35 cellular contexts compared by ENCODE assay signal in the genomic region with DNA sequence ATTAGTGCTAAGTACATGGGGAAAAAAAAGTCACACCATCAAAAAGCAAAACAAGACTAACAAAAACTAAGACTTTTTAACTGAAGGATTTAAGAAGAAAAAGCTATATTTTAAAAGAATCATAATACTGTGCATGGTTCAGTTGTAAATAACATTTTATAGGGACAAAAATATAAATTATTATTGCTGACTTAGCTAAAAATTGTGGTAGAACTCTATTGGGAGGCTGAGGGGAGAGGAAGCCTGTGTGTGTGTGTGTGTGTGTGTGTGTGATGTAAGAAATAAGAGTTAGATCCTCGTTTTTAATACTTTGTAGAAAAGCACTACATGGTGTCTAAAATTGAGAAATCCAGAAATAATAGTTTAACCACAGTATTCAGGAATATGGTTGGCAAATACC.
"Had no signal": no experiment of that assay in that cellular context is flagged by ENCODE, and none has a peak within 500 bp of the region (broad histone marks: within the 10 kb centered on the region; RNA-seq: fewer than 3 reads in every experiment).

No MANE protein-coding gene starts in this region.

- H3K27ac ChIP-seq: adrenal gland, body of pancreas, brain microvascular endothelial cell, breast epithelium, VCaP had no signal

- ATAC-seq: activated CD8-positive, alpha-beta T cell treated with anti-CD3 and anti-CD28 coated beads for 36 hours; activated naive CD4-positive, alpha-beta T cell treated with anti-CD3 and anti-CD28 coated beads, Interleukin-2, amount 50 U/mL, for 72 hours; activated T-cell treated with anti-CD3 and anti-CD28 coated beads, Interleukin-2, amount 50 U/mL, for 4 hours; activated T-cell treated with anti-CD3 and anti-CD28 coated beads, Interleukin-2, amount 50 U/mL, for 72 hours; activated T-helper 17 cell treated with anti-CD3 and anti-CD28 coated beads, Interleukin-2, amount 50 U/mL, for 72 hours; body of pancreas had no signal

- FAIRE-seq: astrocyte, TTC549 had no signal

- H3K36me3 ChIP-seq: adrenal gland, brain microvascular endothelial cell, breast epithelium had no signal

- H3K9me3 ChIP-seq: adrenal gland, body of pancreas, breast epithelium had no signal

- H3K27me3 ChIP-seq: adrenal gland, body of pancreas, brain microvascular endothelial cell, breast epithelium had no signal

- H3K4me1 ChIP-seq: adrenal gland, body of pancreas, breast epithelium had no signal

- H3K4me3 ChIP-seq: adrenal gland, body of pancreas, breast epithelium had no signal

- DNase-seq: activated B cell treated with CpG ODN at 0.5 μM for 24 hours; activated CD4-positive, alpha-beta memory T cell treated with anti-CD3 and anti-CD28 coated beads for 36 hours; activated CD4-positive, alpha-beta T cell treated with anti-CD3 and anti-CD28 coated beads for 4 hours; activated CD4-positive, alpha-beta T cell treated with anti-CD3 and anti-CD28 coated beads, Interleukin-2, amount 10 ng/mL, durations not matched to agents 24 days and 14 days; activated CD4-positive, alpha-beta T cell treated with anti-CD3 and anti-CD28 coated beads, Interleukin-2, amount 50 U/mL, for 1 hour; activated CD4-positive, alpha-beta T cell treated with anti-CD3 and anti-CD28 coated beads, Interleukin-2, amount 50 U/mL, for 4 hours; activated CD4-positive, CD25-positive, alpha-beta regulatory T cell treated with anti-CD3 and anti-CD28 coated beads, Interleukin-2, amount 50 U/mL, for 72 hours; activated CD8-positive, alpha-beta memory T cell treated with anti-CD3 and anti-CD28 coated beads, Interleukin-2, amount 50 U/mL, for 4 hours; activated CD8-positive, alpha-beta T cell treated with anti-CD3 and anti-CD28 coated beads for 36 hours; activated effector memory CD4-positive, alpha-beta T cell treated with anti-CD3 and anti-CD28 coated beads, Interleukin-2, amount 50 U/mL, for 16 hours; activated gamma-delta T cell treated with Interleukin-2 at 50 U/mL for 16 hours; activated naive CD4-positive, alpha-beta T cell; activated naive CD4-positive, alpha-beta T cell treated with anti-CD3 and anti-CD28 coated beads for 36 hours; activated naive CD4-positive, alpha-beta T cell treated with anti-CD3 and anti-CD28 coated beads, Interleukin-2, amount 50 U/mL, for 16 hours; activated naive CD8-positive, alpha-beta T cell treated with anti-CD3 and anti-CD28 coated beads for 36 hours; activated T-cell treated with anti-CD3 and anti-CD28 coated beads for 4 hours; activated T-cell treated with anti-CD3 and anti-CD28 coated beads, Interleukin-2, amount 50 U/mL, for 1 hour; activated T-cell treated with anti-CD3 and anti-CD28 coated beads, Interleukin-2, amount 50 U/mL, for 4 hours; activated T-cell treated with anti-CD3 and anti-CD28 coated beads, Interleukin-2, amount 50 U/mL, for 72 hours; adrenal gland; amniotic stem cell; aorta; body of pancreas; brain microvascular endothelial cell; central memory CD4-positive, alpha-beta T cell; cerebellar nuclear complex; T-helper 1 cell; T-helper 2 cell; T-helper 9 cell had no signal
